ENCODE assay signal across 8 cellular contexts in genomic region chr10:122241836-122242235, GRCh38. TPM values are rescaled to one million over a fixed set of nuclear protein-coding genes. Genes with fewer than 3 reads are reported as not detected.
"Had no signal": no experiment of that assay in that cellular context is flagged by ENCODE, and none has a peak within 500 bp of the region (broad histone marks: within the 10 kb centered on the region; RNA-seq: fewer than 3 reads in every experiment).

No MANE protein-coding gene starts in this region.

- DNase-seq: H9, HCEC 1CT had no signal

- H3K4me3 ChIP-seq: GM23338 had no signal

- H3K4me3 Mint-ChIP-seq: GM23338, H9, IgD-negative memory B cell had no signal

- ATAC-seq: GM23338, HepG2 had no signal

- H3K9me3 Mint-ChIP-seq: GM23338, H9 had no signal

- H3K27ac ChIP-seq: HL-60 had no signal

- H3K4me2 ChIP-seq: GM23338 had no signal

- H2AFZ ChIP-seq: GM23338 had no signal

- H3K36me3 Mint-ChIP-seq: IgD-negative memory B cell had no signal

- H3K27ac Mint-ChIP-seq: GM23338, IgD-negative memory B cell had no signal

RNA-seq across cellular contexts. Expression of gene BTBD16, which starts 29.3 kb away (rescaled TPM):
- total RNA-seq: GM23338, H1, H9, HT1080 had no signal
- polyA plus RNA-seq: GM23338, IgD-negative memory B cell had no signal
